In the genomic region with DNA sequence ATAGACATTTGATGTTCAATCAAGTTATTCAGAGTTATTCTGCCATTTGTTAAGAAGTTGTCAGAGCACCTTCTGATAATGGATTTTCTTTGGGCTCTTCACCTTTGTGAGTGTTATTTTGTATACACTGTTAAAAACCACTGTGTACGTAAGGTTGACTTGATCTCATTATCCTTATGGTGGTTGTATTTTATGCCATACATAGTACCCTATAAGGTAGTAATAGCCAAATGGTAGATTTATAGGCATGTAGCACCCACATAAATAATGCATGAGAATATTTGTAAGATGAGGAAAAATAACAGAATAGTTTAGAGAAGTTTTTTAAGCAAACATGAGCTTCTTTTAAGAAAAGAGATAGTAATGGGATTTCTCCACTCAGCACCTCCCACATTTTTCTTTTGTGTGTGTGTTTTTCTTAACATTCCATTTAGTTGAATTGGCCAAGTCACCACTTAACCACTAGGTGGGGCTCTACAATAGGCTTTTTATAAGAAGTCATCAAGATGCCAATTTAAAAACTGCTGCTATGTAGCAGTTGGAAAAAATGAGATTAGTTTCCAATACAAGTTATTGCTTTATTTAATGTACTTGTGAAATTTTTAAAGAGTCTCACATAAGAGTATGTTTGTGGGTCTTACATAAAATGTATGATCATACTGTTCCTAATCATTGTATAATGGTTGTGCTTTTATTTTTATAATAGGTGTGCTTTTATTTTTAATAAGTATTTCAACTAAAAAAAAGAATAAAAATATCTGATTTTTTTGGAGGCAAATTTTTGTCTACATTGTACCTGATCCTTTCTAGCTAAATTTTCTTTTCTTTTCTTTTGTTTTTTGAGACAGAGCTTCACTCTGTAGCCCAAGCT, we compare ENCODE assay signal across 8 cellular contexts. TPM values are rescaled to one million over a fixed set of nuclear protein-coding genes. Genes with fewer than 3 reads are reported as not detected.
DNase-seq lines count a peak whose midpoint lies in the region; ATAC-seq, FAIRE-seq and TF ChIP-seq lines count a peak whose summit lies in the region.

No MANE protein-coding gene starts in this region.

- POLR2A ChIA-PET in K562 (lab: Yijun Ruan, JAX): interaction anchor here (0.8 kb wide), 1 partner anchor 9 kb away, joined by 4 read pairs; no protein-coding TSS in a partner anchor

- peak; percentile 88 for DNase-seq in DMS53 (lab: John Stamatoyannopoulos, UW)
- peak; percentile 11 to 32 for DNase-seq in HL-60 (ENCODE audit: low read depth in 1 of 2, low spot score in 1 of 2)
- peak; percentile 83 for DNase-seq in NCI-H748 (lab: John Stamatoyannopoulos, UW; ENCODE audit: unreplicated experiment)
- peak; percentile 39 to 73 (median 49) for DNase-seq in K562 (ENCODE audit: extremely low read depth in 1 of 4, low spot score in 3 of 4)
- peak; percentile 30 for DNase-seq in iPS DF 19.7 (ENCODE audit: low read depth, low spot score)
- peak; percentile 50 for DNase-seq in small intestine

- TF ChIP-seq CTCF in HL-60 (IDR thresholded peaks at IDR 0.05; ENCODE audit: insufficient read depth, low read length) (peak; percentile 50), K562 (IDR thresholded peaks at IDR 0.05 in 2 of 3, conservative IDR thresholded peaks at IDR 0.05 in 1 of 3; ENCODE audit: insufficient read depth in 2 of 3, low read depth in 1 of 3, low read length in 3 of 3) (peak; percentile 59 to 90 (median 79); a peak in 5 of 6 replicates)

- TF ChIP-seq RAD21 in K562 (CRISPR knock-in tag; conservative IDR thresholded peaks at IDR 0.05 in 1 of 2, IDR thresholded peaks at IDR 0.05 in 1 of 2): peak; percentile 82 to 91

- no peaks in the 10 kb centered on the region for H3K9me1 ChIP-seq in K562 (ENCODE audit: control insufficient read depth, insufficient read depth, low read length)

- no peak for TF ChIP-seq POLR2A in K562 (conservative IDR thresholded peaks at IDR 0.05)

- H3K9me3 ChIP-seq in K562 (replicated peaks; ENCODE audit: control insufficient read depth, insufficient read depth, low read depth, low read length): no peaks in the 10 kb centered on the region
- H3K9me3 ChIP-seq in small intestine (ENCODE audit: control insufficient read depth, low read depth): no peaks in the 10 kb centered on the region

- no TSS peak for BruUV-seq in K562 (replicated peaks; lab: Mats Ljungman, UMichigan)

- H3K27me3 ChIP-seq in HL-60 (ENCODE audit: insufficient read depth, poor library complexity, severe bottlenecking): no peaks in the 10 kb centered on the region
- no peaks in the 10 kb centered on the region for H3K27me3 ChIP-seq in K562 (ENCODE audit: control insufficient read depth in 2 of 2, insufficient read depth in 2 of 2, low read length in 2 of 2)
- H3K27me3 ChIP-seq in small intestine (ENCODE audit: control insufficient read depth in 2 of 2, insufficient read depth in 2 of 2, low read length in 2 of 2): no peaks in the 10 kb centered on the region

- in situ Hi-C loops in K562 (cut with MboI): no loop called here

- peak; percentile 84 for ATAC-seq in K562
- ATAC-seq in HG03342 (IDR thresholded peaks at IDR 0.05; ENCODE audit: unreplicated experiment): no peak
- ATAC-seq in GM18511 (IDR thresholded peaks at IDR 0.05; ENCODE audit: unreplicated experiment): no peak

- no peak overlapping the region for H2AFZ ChIP-seq in K562 (ENCODE audit: low read depth, low read length)

- no peaks in the 10 kb centered on the region for H3K79me2 ChIP-seq in K562 (ENCODE audit: control insufficient read depth, insufficient read depth, low read length)

- H3K9ac ChIP-seq in K562 (ENCODE audit: insufficient read depth in 1 of 2, low read depth in 2 of 2, low read length in 2 of 2): no peak overlapping the region

- H3K4me2 ChIP-seq in K562 (ENCODE audit: insufficient read depth, low read length): no peak overlapping the region

- H3K27ac ChIP-seq in HL-60 (replicated peaks) (no peak overlapping the region), K562 (ENCODE audit: extremely low read depth, low read depth, low read length) (no peak overlapping the region), small intestine (ENCODE audit: low read depth in 1 of 2, low read length in 1 of 2) (no peak overlapping the region)

- no peaks in the 10 kb centered on the region for H4K20me1 ChIP-seq in K562 (replicated peaks; ENCODE audit: control insufficient read depth, insufficient read depth, low read length)

- WGBS in K562 (ENCODE audit: insufficient coverage, low coverage, missing lambda C conversion rate): 79% methylated on average over 1 of the region's 1 CpG
- 69 to 79% (median 72%) methylated on average over 1 of the region's 1 CpG for WGBS in small intestine, 3 donors

- H3K36me3 ChIP-seq in K562 (ENCODE audit: control insufficient read depth, insufficient read depth, low read length) (peaks cover 90% of the 10 kb centered on the region), small intestine (ENCODE audit: control insufficient read depth in 2 of 2, insufficient read depth in 2 of 2, low read length in 2 of 2) (peaks cover 10 to 22% of the 10 kb centered on the region in 2 donors)

- FAIRE-seq in K562 (lab: Jason Lieb, UNC) (peak; percentile 61), small intestine (lab: Jason Lieb, UNC) (peak; percentile 91)

- CTCF ChIA-PET in K562 (lab: Yijun Ruan, JAX; ENCODE audit: low intra/inter-chr PET ratio): interaction anchor here (0.6 to 1.4 kb wide), 5 partner anchors 24 to 388 kb away, joined by 3 to 11 read pairs (median 5); no protein-coding TSS in a partner anchor

- intact Hi-C loops in K562 (cut with micrococcal nuclease): loop anchor here (1.0 to 2.0 kb wide), 4 partner anchors 52 to 180 kb away; no protein-coding TSS in a partner anchor

- no peak for TF ChIP-seq EP300 in K562 (IDR thresholded peaks at IDR 0.05; ENCODE audit: low read length)

- H3K4me3 ChIP-seq in HL-60 (replicated peaks; ENCODE audit: insufficient read depth, low read length) (no peak overlapping the region), K562 (no peak overlapping the region), small intestine (ENCODE audit: low read depth in 1 of 2, low read length in 2 of 2) (no peak overlapping the region)

- H3K4me1 ChIP-seq in K562 (replicated peaks in 1 of 2; ENCODE audit: control insufficient read depth in 2 of 2, insufficient read depth in 2 of 2, low read length in 2 of 2) (no peaks in the 10 kb centered on the region), small intestine (ENCODE audit: control insufficient read depth in 2 of 2, insufficient read depth in 1 of 2, low read depth in 1 of 2, low read length in 1 of 2) (no peaks in the 10 kb centered on the region)

TF ChIP-seq in K562, 482 proteins besides CTCF, POLR2A, EP300 and RAD21 (continues in another document):
- TF ChIP-seq KDM4B (IDR thresholded peaks at IDR 0.05; ENCODE audit: borderline replicate concordance in 2 of 2, low read depth in 1 of 2) (no peak), KLF16 (IDR thresholded peaks at IDR 0.05) (peak; percentile 48; the same call in 1 of the 2 replicates)
- TF ChIP-seq, protein P1, sequence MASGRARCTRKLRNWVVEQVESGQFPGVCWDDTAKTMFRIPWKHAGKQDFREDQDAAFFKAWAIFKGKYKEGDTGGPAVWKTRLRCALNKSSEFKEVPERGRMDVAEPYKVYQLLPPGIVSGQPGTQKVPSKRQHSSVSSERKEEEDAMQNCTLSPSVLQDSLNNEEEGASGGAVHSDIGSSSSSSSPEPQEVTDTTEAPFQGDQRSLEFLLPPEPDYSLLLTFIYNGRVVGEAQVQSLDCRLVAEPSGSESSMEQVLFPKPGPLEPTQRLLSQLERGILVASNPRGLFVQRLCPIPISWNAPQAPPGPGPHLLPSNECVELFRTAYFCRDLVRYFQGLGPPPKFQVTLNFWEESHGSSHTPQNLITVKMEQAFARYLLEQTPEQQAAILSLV (tag; IDR thresholded peaks at IDR 0.05): no peak
- TF ChIP-seq, protein P2, sequence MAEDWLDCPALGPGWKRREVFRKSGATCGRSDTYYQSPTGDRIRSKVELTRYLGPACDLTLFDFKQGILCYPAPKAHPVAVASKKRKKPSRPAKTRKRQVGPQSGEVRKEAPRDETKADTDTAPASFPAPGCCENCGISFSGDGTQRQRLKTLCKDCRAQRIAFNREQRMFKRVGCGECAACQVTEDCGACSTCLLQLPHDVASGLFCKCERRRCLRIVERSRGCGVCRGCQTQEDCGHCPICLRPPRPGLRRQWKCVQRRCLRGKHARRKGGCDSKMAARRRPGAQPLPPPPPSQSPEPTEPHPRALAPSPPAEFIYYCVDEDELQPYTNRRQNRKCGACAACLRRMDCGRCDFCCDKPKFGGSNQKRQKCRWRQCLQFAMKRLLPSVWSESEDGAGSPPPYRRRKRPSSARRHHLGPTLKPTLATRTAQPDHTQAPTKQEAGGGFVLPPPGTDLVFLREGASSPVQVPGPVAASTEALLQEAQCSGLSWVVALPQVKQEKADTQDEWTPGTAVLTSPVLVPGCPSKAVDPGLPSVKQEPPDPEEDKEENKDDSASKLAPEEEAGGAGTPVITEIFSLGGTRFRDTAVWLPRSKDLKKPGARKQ (CRISPR knock-in tag; IDR thresholded peaks at IDR 0.05): 0 out of 2 replicates have a peak, but pooled peaks have one; percentile 23

RNA-seq across cellular contexts. Expression of a gene that starts 41.1 kb away (rescaled TPM):
- total RNA-seq in K562 (2011; cell fraction: chromatin; rRNA removed; ENCODE audit: low replicate concordance): 23.9 and 54.4 TPM in 2 replicates
- 18.5 and 19.9 TPM in 2 replicates for total RNA-seq in K562 (2011; cell fraction: nucleolus; rRNA removed)
- 44.6 and 66.5 TPM in 2 replicates for total RNA-seq in K562 (2011; cell fraction: nucleoplasm; rRNA removed)
- 10.6 and 18.5 TPM in 2 replicates for total RNA-seq in K562 (2014; rRNA removed)
- total RNA-seq in K562 (2014; rRNA removed; fragmentation: Illumina TruSeq; extraction: Trizol): 47.8 and 54.0 TPM in 2 replicates
- 35.1 and 36.5 TPM in 2 replicates for total RNA-seq in K562 (2015; rRNA removed; fragmentation: Illumina TruSeq; extraction: Trizol)
- 56.8 and 59.8 TPM in 2 replicates for total RNA-seq in K562 (2021)
- 58.4 and 66.1 TPM in 2 replicates for polyA plus RNA-seq in K562 (2011; rRNA removed)
- polyA plus RNA-seq in K562 (2011; cell fraction: cytosol; rRNA removed): 16.5 and 48.0 TPM in 2 replicates
- polyA plus RNA-seq in K562 (2011; cell fraction: nucleus; rRNA removed): 17.4 and 32.2 TPM in 2 replicates
- polyA plus RNA-seq in K562 (2012): 66.4 and 79.0 TPM in 2 replicates
- 57.9 and 67.7 TPM in 2 replicates for polyA plus RNA-seq in K562 (2014; fragmentation: Illumina TruSeq; extraction: Trizol)
- polyA plus RNA-seq in K562 (2014; fragmentation: Nextera tagmentation; extraction: Ambion mirVana): 100 to 1,000 TPM; 175 to 249 TPM
- polyA plus RNA-seq in K562 (2014; rRNA removed): 41.5 and 53.9 TPM in 2 replicates
- polyA minus RNA-seq in K562 (2011; rRNA and poly(A)+ RNA removed): 35.3 and 55.2 TPM in 2 replicates
- polyA minus RNA-seq in K562 (2011; cell fraction: cytosol; rRNA and poly(A)+ RNA removed): 21.3 and 22.6 TPM in 2 replicates
- polyA minus RNA-seq in K562 (2011; cell fraction: nucleus; rRNA and poly(A)+ RNA removed): 18.3 and 36.7 TPM in 2 replicates
- 10 to 100 TPM; 24.8 to 36.2 (median 30.5) TPM for polyA plus RNA-seq in small intestine

Comparison
In these comparisons a context has a peak if more than half of its experiments do, and no peak if none do; other contexts are left out.
1. DNase-seq: peak in every context shown above with its lines; median percentile 88 in DMS53; 83 in NCI-H748; 50 in small intestine; 49 in K562; 30 in iPS DF 19.7; 22 in HL-60.